ENCODE assay signal across 8 cellular contexts in the genomic region with DNA sequence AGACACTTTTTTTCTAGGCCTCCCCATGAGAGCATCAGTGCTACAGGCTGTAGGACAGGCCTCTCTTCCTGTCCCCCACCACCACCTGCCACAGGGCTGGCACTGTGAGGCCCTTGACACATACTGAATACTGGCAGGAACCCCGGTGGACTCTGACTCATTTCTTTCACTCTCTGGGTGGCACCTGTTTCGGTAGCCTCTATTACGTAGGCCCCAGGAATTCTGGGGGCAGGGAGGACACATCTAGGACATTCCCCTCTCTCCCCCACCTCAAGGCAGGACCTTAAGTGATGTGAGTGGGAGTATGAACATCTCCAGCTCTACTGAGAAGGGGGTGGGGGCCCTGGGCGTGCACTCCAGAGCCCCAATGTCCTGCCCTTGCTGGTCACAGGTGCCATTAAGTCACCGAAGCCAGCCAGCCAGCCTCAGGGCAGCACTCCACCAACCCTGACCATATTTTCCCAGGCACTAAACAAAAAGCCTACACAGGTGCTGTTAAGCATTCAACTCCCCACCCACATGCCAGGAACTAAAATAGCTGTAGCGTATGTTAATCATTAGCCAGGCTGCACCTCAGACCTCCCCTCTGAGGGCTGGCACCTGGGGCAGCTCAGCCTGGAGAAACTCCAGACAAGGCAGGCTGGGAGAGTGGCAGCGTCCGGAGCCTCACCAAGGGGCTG. TPM values are rescaled to one million over a fixed set of nuclear protein-coding genes. Genes with fewer than 3 reads are reported as not detected.
DNase-seq lines count a peak whose midpoint lies in the region; ATAC-seq and TF ChIP-seq lines count a peak whose summit lies in the region.

No MANE protein-coding gene starts in this region.

- no peak for TF ChIP-seq CTCF in OCI-LY3 (IDR thresholded peaks at IDR 0.05; ENCODE audit: low read depth, low read length)

- H3K79me2 ChIP-seq in OCI-LY3 (ENCODE audit: low read length), result peaks cover 98% of the 10 kb centered on the region

- H3K27ac ChIP-seq in OCI-LY3 (ENCODE audit: low read length), result peak overlapping the region; percentile 97

- H3K4me1 Mint-ChIP-seq in immature natural killer cell, result peaks cover 82 to 88% of the 10 kb centered on the region in 2 donors

- H3K36me3 Mint-ChIP-seq in immature natural killer cell, result peaks cover 4 to 5% (median 4%) of the 10 kb centered on the region in 3 donors

- peak overlapping the region; percentile 67 for H3K4me3 ChIP-seq in OCI-LY3 (ENCODE audit: low read length)

- peaks cover 3 to 26% (median 11%) of the 10 kb centered on the region in 3 donors for H3K27me3 Mint-ChIP-seq in immature natural killer cell (ENCODE audit: low read depth in 3 of 3)

- H3K4me1 ChIP-seq in OCI-LY3 (ENCODE audit: low read length), result peaks cover 68% of the 10 kb centered on the region

- no peak overlapping the region for H2AFZ ChIP-seq in OCI-LY3 (ENCODE audit: low read depth, low read length)

- H3K4me3 Mint-ChIP-seq in immature natural killer cell, result peak overlapping the region; percentile 2 to 65 (median 46)

- H3K27ac Mint-ChIP-seq in immature natural killer cell, result peak overlapping the region; percentile 87 to 96 (median 92)

- H3K9ac ChIP-seq in OCI-LY3 (ENCODE audit: low read length), result peak overlapping the region; percentile 71

- H3K9me3 Mint-ChIP-seq in immature natural killer cell, result no peaks in the 10 kb centered on the region

- no peaks in the 10 kb centered on the region for H3K27me3 ChIP-seq in OCI-LY3 (ENCODE audit: low read depth, low read length)

- peaks cover 30% of the 10 kb centered on the region for H3K36me3 ChIP-seq in OCI-LY3 (replicated peaks; ENCODE audit: low read depth, low read length)

- H3K4me2 ChIP-seq in OCI-LY3 (ENCODE audit: low read length), result peak overlapping the region; percentile 86

- H3K9me3 ChIP-seq in OCI-LY3 (ENCODE audit: insufficient read depth, low read length), result no peaks in the 10 kb centered on the region

- peak; percentile 92 for ATAC-seq in GM18520 (IDR thresholded peaks at IDR 0.05; ENCODE audit: unreplicated experiment)
- ATAC-seq in HG02870 (IDR thresholded peaks at IDR 0.05; ENCODE audit: unreplicated experiment), result peak; percentile 50

- peaks cover 37% of the 10 kb centered on the region for H4K20me1 ChIP-seq in OCI-LY3 (ENCODE audit: insufficient read depth, low read length)

- DNase-seq in activated naive CD4-positive, alpha-beta T cell treated with Interleukin-2 at 50 U/mL for 16 hours, result peak; percentile 72
- DNase-seq in immature natural killer cell, result peak; percentile 73 to 79 (median 74)
- DNase-seq in stimulated activated CD8-positive, alpha-beta memory T cell treated with anti-CD3 and anti-CD28 coated beads, Interleukin-12 subunit alpha, Interleukin-12 subunit beta, amount 100 ng/mL, for 4 hours (ENCODE audit: low read depth), result peak; percentile 45
- DNase-seq in NCI-H1105 treated with DMSO at 0.1 percent for 48 hours (lab: John Stamatoyannopoulos, UW), result no peak
- DNase-seq in AG08396 (ENCODE audit: low spot score), result no peak

RNA-seq across cellular contexts. Expression of gene ANXA11, which starts 8.9 kb away (rescaled TPM):
- 100 to 1,000 TPM; 136 to 270 (median 181) TPM for polyA plus RNA-seq in immature natural killer cell

Comparison
In these comparisons a context has a peak if more than half of its experiments do, and no peak if none do; other contexts are left out.
1. DNase-seq: peak in activated naive CD4-positive, alpha-beta T cell treated with Interleukin-2 at 50 U/mL for 16 hours (single experiment), immature natural killer cell (3 of 3) and stimulated activated CD8-positive, alpha-beta memory T cell treated with anti-CD3 and anti-CD28 coated beads, Interleukin-12 subunit alpha, Interleukin-12 subunit beta, amount 100 ng/mL, for 4 hours (single experiment); none in NCI-H1105 treated with DMSO at 0.1 percent for 48 hours (single experiment) and AG08396 (single experiment).